In the genomic region with DNA sequence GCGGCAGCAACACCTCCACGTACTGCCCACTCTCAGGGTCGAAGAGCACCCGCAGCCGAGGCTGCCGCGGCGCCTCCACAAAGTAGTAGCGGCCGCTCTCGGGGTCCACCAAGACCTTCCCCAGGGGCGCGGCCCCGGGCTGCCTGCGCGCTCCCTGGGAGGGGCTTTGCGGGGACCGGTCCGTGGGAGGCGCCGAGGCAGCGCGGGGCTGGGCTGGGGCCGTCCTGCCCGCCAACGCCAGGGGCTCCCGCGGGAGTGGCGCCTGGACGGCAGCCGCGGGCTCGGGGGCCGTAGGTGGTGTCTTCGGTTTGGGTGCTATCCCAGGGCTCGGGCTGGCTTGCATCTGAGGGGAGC, we compare ENCODE assay signal across 10 cellular contexts. TPM values are rescaled to one million over a fixed set of nuclear protein-coding genes. Genes with fewer than 3 reads are reported as not detected.
DNase-seq lines count a peak whose midpoint lies in the region; ATAC-seq and TF ChIP-seq lines count a peak whose summit lies in the region.
"Had no signal": no experiment of that assay in that cellular context is flagged by ENCODE, and none has a peak within 500 bp of the region (broad histone marks: within the 10 kb centered on the region; RNA-seq: fewer than 3 reads in every experiment).

No MANE protein-coding gene starts in this region.

- H4K20me1 ChIP-seq in OCI-LY7 (ENCODE audit: insufficient read depth, low read length) = no peaks in the 10 kb centered on the region

- H3K27me3 ChIP-seq in esophagus squamous epithelium (peaks cover 0 to 38% (median 0%) of the 10 kb centered on the region in 4 donors), stomach (peaks cover 0 to 42% (median 0%) of the 10 kb centered on the region in 3 donors)

- CTCF ChIA-PET in activated CD4-positive, alpha-beta T cell treated with anti-CD3 and anti-CD28 coated beads for 36 hours (lab: Charles Lee) = interaction anchor here (0.7 to 4.8 kb wide), 7 partner anchors 11 to 625 kb away, joined by 3 to 26 read pairs (median 4); a partner anchor contains a TSS
- CTCF ChIA-PET in OCI-LY7 (lab: Charles Lee; ENCODE audit: unreplicated experiment) = interaction anchor here (1.3 to 2.2 kb wide), 2 partner anchors 11 to 50 kb away, joined by 3 to 12 read pairs; a partner anchor contains a TSS

- no TSS peak for BruUV-seq in OCI-LY7 (replicated peaks; lab: Mats Ljungman, UMichigan)

- no peak for DNase-seq in activated CD4-positive, alpha-beta T cell treated with anti-CD3 and anti-CD28 coated beads for 36 hours
- no peak for DNase-seq in activated CD4-positive, alpha-beta T cell treated with anti-CD3 and anti-CD28 coated beads for 1 hour
- DNase-seq in OCI-LY7 (ENCODE audit: low spot score) (no peak), esophagus squamous epithelium (lab: John Stamatoyannopoulos, UW) (no peak), stomach (no peak), DMS153 treated with DMSO at 0.1 percent for 48 hours (lab: John Stamatoyannopoulos, UW; ENCODE audit: unreplicated experiment) (no peak), NCI-H187 treated with DMSO at 0.1 percent for 48 hours (lab: John Stamatoyannopoulos, UW) (no peak)

- peaks cover 52% of the 10 kb centered on the region for H3K79me2 ChIP-seq in OCI-LY7 (ENCODE audit: insufficient read depth, low read depth, low read length)

- ATAC-seq in activated CD4-positive, alpha-beta T cell treated with anti-CD3 and anti-CD28 coated beads for 36 hours = no peak
- ATAC-seq in GM21619 (IDR thresholded peaks at IDR 0.05; ENCODE audit: unreplicated experiment) = no peak

- H3K9me3 ChIP-seq in OCI-LY7 (ENCODE audit: low read length) (no peaks in the 10 kb centered on the region), esophagus squamous epithelium (no peaks in the 10 kb centered on the region), stomach (no peaks in the 10 kb centered on the region)

- H3K27ac ChIP-seq in OCI-LY7 (ENCODE audit: low read depth, low read length, poor library complexity, severe bottlenecking) (peak overlapping the region; percentile 90), esophagus squamous epithelium (peak overlapping the region; percentile 26 to 80 (median 56)), stomach (peak overlapping the region; percentile 5 to 78 (median 71))

- TF ChIP-seq POLR2A in esophagus squamous epithelium (IDR thresholded peaks at IDR 0.05) (no peak), stomach (IDR thresholded peaks at IDR 0.05) (no peak)

- H3K4me1 ChIP-seq in OCI-LY7 (ENCODE audit: insufficient read depth, low read length, poor library complexity, severe bottlenecking) (peaks cover 67% of the 10 kb centered on the region), esophagus squamous epithelium (peaks cover 42 to 77% (median 45%) of the 10 kb centered on the region in 3 donors), stomach (peaks cover 29 to 73% (median 64%) of the 10 kb centered on the region in 4 donors)

- no peaks in the 10 kb centered on the region for H3K27me3 Mint-ChIP-seq in activated CD4-positive, alpha-beta T cell treated with anti-CD3 and anti-CD28 coated beads for 36 hours

- H3K9me2 ChIP-seq in OCI-LY7 (ENCODE audit: insufficient read depth, low read length) = no peaks in the 10 kb centered on the region

- H3K36me3 ChIP-seq in OCI-LY7 (ENCODE audit: insufficient read depth, low read length) (peaks cover 50% of the 10 kb centered on the region), esophagus squamous epithelium (no peaks in the 10 kb centered on the region), stomach (no peaks in the 10 kb centered on the region)

- peaks cover 9% of the 10 kb centered on the region for H3K36me3 Mint-ChIP-seq in activated CD4-positive, alpha-beta T cell treated with anti-CD3 and anti-CD28 coated beads for 36 hours (ENCODE audit: low read depth)

- no peak for TF ChIP-seq CTCF in OCI-LY7 (conservative IDR thresholded peaks at IDR 0.05; ENCODE audit: low read length)
- TF ChIP-seq CTCF in esophagus squamous epithelium (IDR thresholded peaks at IDR 0.05) = no peak
- no peak for TF ChIP-seq CTCF in stomach (IDR thresholded peaks at IDR 0.05)

- H3K4me1 Mint-ChIP-seq in activated CD4-positive, alpha-beta T cell treated with anti-CD3 and anti-CD28 coated beads for 36 hours = peaks cover 40% of the 10 kb centered on the region

- 26% methylated on average over 8 of the region's 36 CpGs; no CpG with 5 or more reads in 1 of the 2 donors for WGBS in esophagus squamous epithelium, 2 donors
- 2 to 15% (median 7%) methylated on average over 17 to 36 of the region's 36 CpGs for WGBS in stomach, 5 donors

- intact Hi-C loops in activated CD4-positive, alpha-beta T cell treated with anti-CD3 and anti-CD28 coated beads for 36 hours (cut with DNase I, micrococcal nuclease) = loop anchor here (1.0 to 10.0 kb wide), 9 partner anchors 47 to 738 kb away; a partner anchor contains a TSS
- intact Hi-C loops in OCI-LY7 (cut with micrococcal nuclease; ENCODE audit: unreplicated experiment) (loop anchor here (1.0 to 5.0 kb wide), 6 partner anchors 9 to 815 kb away; a partner anchor contains a TSS), esophagus squamous epithelium (cut with DNase I) (loop anchor here (5.0 kb wide), 1 partner anchor 50 kb away; a partner anchor contains a TSS), stomach (cut with DNase I; ENCODE audit: low total_unique reads) (no loop called here)

- peak overlapping the region; percentile 5; the same call in 1 of the 2 replicates for H2AFZ ChIP-seq in OCI-LY7 (ENCODE audit: low read length)

- H3K4me3 Mint-ChIP-seq in activated CD4-positive, alpha-beta T cell treated with anti-CD3 and anti-CD28 coated beads for 36 hours = peak overlapping the region; percentile 78

- H3K9me3 Mint-ChIP-seq in activated CD4-positive, alpha-beta T cell treated with anti-CD3 and anti-CD28 coated beads for 36 hours (ENCODE audit: low read depth) = no peaks in the 10 kb centered on the region

- no peak overlapping the region for H3K27ac Mint-ChIP-seq in activated CD4-positive, alpha-beta T cell treated with anti-CD3 and anti-CD28 coated beads for 36 hours

- TF ChIP-seq EP300 in stomach (IDR thresholded peaks at IDR 0.05) = no peak

- peak overlapping the region; percentile 99 for H3K4me2 ChIP-seq in OCI-LY7 (ENCODE audit: low read length)

- peak overlapping the region; percentile 79 for H3K4me3 ChIP-seq in OCI-LY7 (ENCODE audit: low read depth, low read length, poor library complexity, severe bottlenecking)
- peak overlapping the region; percentile 35 to 73 (median 56) for H3K4me3 ChIP-seq in esophagus squamous epithelium
- H3K4me3 ChIP-seq in stomach = peak overlapping the region; percentile 39 to 62 (median 51)

- POLR2A ChIA-PET in activated CD4-positive, alpha-beta T cell treated with anti-CD3 and anti-CD28 coated beads for 36 hours (lab: Charles Lee) = interaction anchor here (0.5 to 0.7 kb wide), 2 partner anchors 50 to 219 kb away, joined by 3 to 4 read pairs; no protein-coding TSS in a partner anchor
- POLR2A ChIA-PET in OCI-LY7 (lab: Charles Lee) = interaction anchor here (0.6 to 1.6 kb wide), 4 partner anchors 9 to 116 kb away, joined by 3 to 5 read pairs (median 4); a partner anchor contains a TSS

RNA-seq across cellular contexts. Expression of a gene that starts 2.6 kb away (rescaled TPM):
- total RNA-seq in activated CD4-positive, alpha-beta T cell treated with anti-CD3 and anti-CD28 coated beads for 36 hours = 1 to 10 TPM; 7.8 to 9.8 TPM
- 1,014 and 1,052 TPM in 2 replicates for total RNA-seq in OCI-LY7 (2014; rRNA removed; shearing (Covaris generic))
- 727 and 819 TPM in 2 replicates for total RNA-seq in OCI-LY7 (2022)
- total RNA-seq in esophagus squamous epithelium = 10 to 100 TPM in 1 of 4 donors, 1 to 10 TPM in 1, under 1 TPM in 2; 0.49 to 11.0 (median 2.0) TPM
- total RNA-seq in stomach = 10 to 100 TPM in 1 of 5 donors, 1 to 10 TPM in 3, not detected in 1; 1.1 to 15.8 (median 1.5) TPM
- polyA plus RNA-seq in stomach = 10 to 100 TPM in 2 of 3 donors, 1 to 10 TPM in 1; 7.6 to 14.1 (median 11.1) TPM
- total RNA-seq: HT1080 had no signal

RNA-seq across cellular contexts. Expression of a gene that starts 2.6 kb away (rescaled TPM):
- 1 to 10 TPM; 3.2 TPM for total RNA-seq in activated CD4-positive, alpha-beta T cell treated with anti-CD3 and anti-CD28 coated beads for 36 hours
- total RNA-seq in OCI-LY7 (2014; rRNA removed; shearing (Covaris generic)) = 4.4 and 4.6 TPM in 2 replicates
- total RNA-seq in OCI-LY7 (2022) = 4.6 and 5.9 TPM in 2 replicates
- total RNA-seq in esophagus squamous epithelium = 1 to 10 TPM in 3 of 4 donors, under 1 TPM in 1; 0.95 to 1.8 (median 1.0) TPM
- total RNA-seq in stomach = under 1 TPM in 2 of 5 donors, not detected in 3; 0.73 to 0.89 TPM
- under 1 TPM; 0.55 to 0.76 (median 0.56) TPM for polyA plus RNA-seq in stomach

RNA-seq across cellular contexts. Expression of a gene that starts 9.2 kb away (rescaled TPM):
- under 1 TPM; 0.43 to 0.53 TPM for total RNA-seq in activated CD4-positive, alpha-beta T cell treated with anti-CD3 and anti-CD28 coated beads for 36 hours
- 14.6 and 20.3 TPM in 2 replicates for total RNA-seq in OCI-LY7 (2014; rRNA removed; shearing (Covaris generic))
- total RNA-seq in OCI-LY7 (2022) (63.1 and 67.9 TPM in 2 replicates), esophagus squamous epithelium (1 to 10 TPM in 1 of 4 donors, not detected in 3; 6.4 TPM), stomach (under 1 TPM in 1 of 5 donors, not detected in 4; 0.37 TPM)
- polyA plus RNA-seq in stomach = not detected
- total RNA-seq: HT1080, myocyte had no signal

RNA-seq across cellular contexts. Expression of a gene that starts 11.6 kb away (rescaled TPM):
- total RNA-seq in activated CD4-positive, alpha-beta T cell treated with anti-CD3 and anti-CD28 coated beads for 36 hours = 1 to 10 TPM; 4.6 to 5.9 TPM
- 12.0 and 12.4 TPM in 2 replicates for total RNA-seq in OCI-LY7 (2014; rRNA removed; shearing (Covaris generic))
- total RNA-seq in OCI-LY7 (2022) (9.4 and 10.8 TPM in 2 replicates), esophagus squamous epithelium (1 to 10 TPM; 1.5 to 5.9 (median 5.5) TPM), stomach (1 to 10 TPM in 1 of 5 donors, under 1 TPM in 1, not detected in 3; 0.92 to 3.6 TPM)
- polyA plus RNA-seq in stomach = 10 to 100 TPM in 1 of 3 donors, 1 to 10 TPM in 2; 5.4 to 10.1 (median 8.6) TPM

RNA-seq across cellular contexts. Expression of a gene that starts 47.0 kb away (rescaled TPM):
- total RNA-seq in activated CD4-positive, alpha-beta T cell treated with anti-CD3 and anti-CD28 coated beads for 36 hours = 10 to 100 TPM; 33.1 to 35.6 TPM
- total RNA-seq in OCI-LY7 (2014; rRNA removed; shearing (Covaris generic)) = 1.2 and 2.5 TPM in 2 replicates
- total RNA-seq in OCI-LY7 (2022) = 7.1 and 12.6 TPM in 2 replicates
- total RNA-seq in esophagus squamous epithelium = 1 to 10 TPM in 3 of 4 donors, under 1 TPM in 1; 0.53 to 6.9 (median 3.9) TPM
- total RNA-seq in stomach = 10 to 100 TPM in 1 of 5 donors, 1 to 10 TPM in 1, under 1 TPM in 2, not detected in 1; under 0.01 to 12.1 (median 1.6) TPM
- polyA plus RNA-seq in stomach = 1 to 10 TPM; 1.8 to 4.1 (median 2.7) TPM

Comparison
In these comparisons a context has a peak if more than half of its experiments do, and no peak if none do; other contexts are left out.
1. RNA of a gene that starts 2.6 kb away (total RNA-seq): 727 to 1,052 TPM in OCI-LY7; 7.8 to 9.8 TPM in activated CD4-positive, alpha-beta T cell treated with anti-CD3 and anti-CD28 coated beads for 36 hours, 0.49 to 11.0 TPM in esophagus squamous epithelium and 1.1 to 15.8 TPM in stomach; every median in the first group is over 10 times any median in the second.
2. Peak in every context shown above with its lines, with median percentiles within 50 percentile points of each other: H3K27ac ChIP-seq and H3K4me3 ChIP-seq.